In genomic region chr10:6619663-6620062, GRCh38 we compare ENCODE assay signal across 19 cellular contexts.
"Had no signal": no experiment of that assay in that cellular context is flagged by ENCODE, and none has a peak within 500 bp of the region (broad histone marks: within the 10 kb centered on the region; RNA-seq: fewer than 3 reads in every experiment).

No MANE protein-coding gene starts in this region.

- H3K27me3 ChIP-seq: neutrophil, right atrium auricular region, sigmoid colon had no signal

- H3K9me3 ChIP-seq: esophagus squamous epithelium, heart right ventricle, neutrophil, right atrium auricular region, sigmoid colon had no signal

- H3K36me3 ChIP-seq: esophagus squamous epithelium, heart right ventricle, neutrophil, right atrium auricular region, sigmoid colon had no signal

- ATAC-seq: effector memory CD8-positive, alpha-beta T cell; heart right ventricle; naive thymus-derived CD4-positive, alpha-beta T cell had no signal

- H3K4me1 ChIP-seq: esophagus squamous epithelium, heart right ventricle, right atrium auricular region, sigmoid colon had no signal

- DNase-seq: effector memory CD8-positive, alpha-beta T cell; esophagus squamous epithelium; heart right ventricle; hypothalamus; kidney glomerular epithelial cell; mesendoderm; naive thymus-derived CD4-positive, alpha-beta T cell; posterior cingulate gyrus; sigmoid colon; small intestine; stimulated activated CD4-positive, alpha-beta T cell treated with anti-CD3 and anti-CD28 coated beads, Interleukin-12 subunit alpha, Interleukin-12 subunit beta, amount 100 ng/mL, for 4 hours; stimulated activated naive CD4-positive, alpha-beta T cell treated with Interleukin-2 at 50 U/mL for 16 hours; trophoblast cell had no signal

- FAIRE-seq: colon, frontal cortex, islet of Langerhans, small intestine, urothelium cell line had no signal

- H3K27ac ChIP-seq: esophagus squamous epithelium, heart right ventricle, neutrophil, right atrium auricular region, sigmoid colon had no signal

- H3K4me3 ChIP-seq: esophagus squamous epithelium, heart right ventricle, right atrium auricular region, sigmoid colon had no signal
